ENCODE assay signal across 7 cellular contexts in the genomic region with DNA sequence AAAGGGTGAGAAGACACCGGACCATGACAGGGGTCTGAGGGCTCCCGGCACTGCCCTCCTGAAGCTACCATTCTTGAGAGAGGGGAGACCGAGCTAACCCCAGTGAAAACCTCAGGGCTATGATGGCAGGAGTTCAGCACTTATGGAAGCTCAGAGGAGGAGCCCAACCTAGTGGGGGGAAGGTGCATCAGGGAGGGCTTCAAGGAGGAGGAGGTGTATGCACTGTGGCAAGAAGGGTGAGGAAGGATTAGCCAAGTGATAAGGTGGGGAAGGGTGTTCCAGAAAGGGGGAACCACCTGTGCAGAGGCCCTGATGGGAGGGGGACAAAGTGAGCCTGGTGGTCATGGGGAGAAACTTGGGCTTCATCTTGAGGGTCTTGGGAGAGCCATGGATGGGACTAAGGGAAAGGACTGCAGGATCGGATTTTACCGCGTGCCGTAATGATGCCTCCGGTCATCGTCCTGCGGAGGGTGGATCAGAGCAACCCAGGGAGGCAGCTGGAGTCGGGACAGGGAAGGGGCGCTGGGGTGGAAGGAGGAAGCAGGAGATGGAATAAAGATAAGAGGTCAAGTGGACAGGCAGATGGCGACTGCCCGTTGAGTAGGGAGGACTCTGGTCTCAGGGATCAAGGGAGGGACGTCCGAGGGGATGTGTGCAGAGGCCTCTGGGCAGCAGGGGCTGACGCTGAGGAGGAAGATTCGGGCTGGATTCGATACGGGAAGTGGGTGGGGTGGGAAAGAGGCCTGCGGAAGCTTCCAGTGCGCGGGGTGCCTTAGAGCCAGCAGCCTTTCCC. TPM values are rescaled to one million over a fixed set of nuclear protein-coding genes. Genes with fewer than 3 reads are reported as not detected.
DNase-seq lines count a peak whose midpoint lies in the region; ATAC-seq and TF ChIP-seq lines count a peak whose summit lies in the region.
"Had no signal": no experiment of that assay in that cellular context is flagged by ENCODE, and none has a peak within 500 bp of the region (broad histone marks: within the 10 kb centered on the region; RNA-seq: fewer than 3 reads in every experiment).

No MANE protein-coding gene starts in this region.

- no peak for DNase-seq in activated CD4-positive, alpha-beta T cell treated with anti-CD3 and anti-CD28 coated beads, Interleukin-2, amount 10 ng/mL, durations not matched to agents 7 days and 5 days
- DNase-seq in activated CD4-positive, alpha-beta T cell treated with anti-CD3 and anti-CD28 coated beads, Interleukin-2, amount 50 U/mL, for 48 hours, result no peak
- DNase-seq in glutamatergic neuron, result peak; percentile 39
- DNase-seq in 8988T, result no peak

- H3K4me1 Mint-ChIP-seq in activated CD4-positive, alpha-beta T cell treated with anti-CD3 and anti-CD28 coated beads, Interleukin-2, amount 10 ng/mL, durations not matched to agents 7 days and 5 days, result peaks cover 19% of the 10 kb centered on the region
- peaks cover 5% of the 10 kb centered on the region for H3K4me1 Mint-ChIP-seq in glutamatergic neuron (ENCODE audit: low read depth, unreplicated experiment)

- H3K27me3 Mint-ChIP-seq in activated CD4-positive, alpha-beta T cell treated with anti-CD3 and anti-CD28 coated beads, Interleukin-2, amount 10 ng/mL, durations not matched to agents 7 days and 5 days, result peaks cover 36% of the 10 kb centered on the region
- peaks cover 12% of the 10 kb centered on the region for H3K27me3 Mint-ChIP-seq in glutamatergic neuron (ENCODE audit: unreplicated experiment)

- POLR2A ChIA-PET in activated CD4-positive, alpha-beta T cell treated with anti-CD3 and anti-CD28 coated beads, Interleukin-2, amount 10 ng/mL, durations not matched to agents 7 days and 5 days (lab: Charles Lee), result no interaction called here

- 26% methylated on average over 23 of the region's 23 CpGs for WGBS in thymus

- H3K4me3 Mint-ChIP-seq in activated CD4-positive, alpha-beta T cell treated with anti-CD3 and anti-CD28 coated beads, Interleukin-2, amount 10 ng/mL, durations not matched to agents 7 days and 5 days, result peak overlapping the region; percentile 81
- peak overlapping the region; percentile 90 for H3K4me3 Mint-ChIP-seq in glutamatergic neuron (ENCODE audit: unreplicated experiment)

- peaks cover 4% of the 10 kb centered on the region for H3K4me1 ChIP-seq in thymus (ENCODE audit: control insufficient read depth, insufficient read depth, low read length)

- TF ChIP-seq CTCF in glutamatergic neuron (IDR thresholded peaks at IDR 0.05; ENCODE audit: partially characterized antibody, unreplicated experiment), result no peak

- no peaks in the 10 kb centered on the region for H3K9me3 ChIP-seq in thymus (ENCODE audit: control insufficient read depth)

- no peaks in the 10 kb centered on the region for H3K36me3 ChIP-seq in thymus (ENCODE audit: control insufficient read depth, insufficient read depth)

- no peaks in the 10 kb centered on the region for H3K36me3 Mint-ChIP-seq in activated CD4-positive, alpha-beta T cell treated with anti-CD3 and anti-CD28 coated beads, Interleukin-2, amount 10 ng/mL, durations not matched to agents 7 days and 5 days (ENCODE audit: low read depth)
- H3K36me3 Mint-ChIP-seq in glutamatergic neuron (ENCODE audit: unreplicated experiment), result peaks cover 2% of the 10 kb centered on the region

- no peak overlapping the region for H3K27ac Mint-ChIP-seq in activated CD4-positive, alpha-beta T cell treated with anti-CD3 and anti-CD28 coated beads, Interleukin-2, amount 10 ng/mL, durations not matched to agents 7 days and 5 days
- H3K27ac Mint-ChIP-seq in glutamatergic neuron (ENCODE audit: unreplicated experiment), result peak overlapping the region; percentile 80

- H3K4me3 ChIP-seq in thymus (ENCODE audit: low read length), result peak overlapping the region; percentile 62

- no peaks in the 10 kb centered on the region for H3K9me3 Mint-ChIP-seq in activated CD4-positive, alpha-beta T cell treated with anti-CD3 and anti-CD28 coated beads, Interleukin-2, amount 10 ng/mL, durations not matched to agents 7 days and 5 days
- H3K9me3 Mint-ChIP-seq in glutamatergic neuron (ENCODE audit: unreplicated experiment), result peaks cover 12% of the 10 kb centered on the region

- no peak overlapping the region for H3K27ac ChIP-seq in thymus (ENCODE audit: low read depth)

- no peak for ATAC-seq in GM18858 (IDR thresholded peaks at IDR 0.05; ENCODE audit: unreplicated experiment)

- CTCF ChIA-PET in activated CD4-positive, alpha-beta T cell treated with anti-CD3 and anti-CD28 coated beads, Interleukin-2, amount 10 ng/mL, durations not matched to agents 7 days and 5 days (lab: Charles Lee), result interaction anchor here (3.1 kb wide), 1 partner anchor 13 kb away, joined by 13 read pairs; the partner anchor contains the start of gene PSMD8

- H3K27me3 ChIP-seq in thymus (ENCODE audit: control insufficient read depth, insufficient read depth), result peaks cover 28% of the 10 kb centered on the region

RNA-seq across cellular contexts. Expression of gene PSMD8, which starts 13.3 kb away (rescaled TPM):
- 100 to 1,000 TPM; 178 to 186 TPM for total RNA-seq in activated CD4-positive, alpha-beta T cell treated with anti-CD3 and anti-CD28 coated beads, Interleukin-2, amount 10 ng/mL, durations not matched to agents 7 days and 5 days
- 156 TPM for total RNA-seq in glutamatergic neuron (ENCODE audit: unreplicated experiment)
- polyA plus RNA-seq in thymus, result 64.5 TPM

RNA-seq across cellular contexts. Expression of gene CATSPERG, which starts 25.4 kb away (rescaled TPM):
- total RNA-seq in activated CD4-positive, alpha-beta T cell treated with anti-CD3 and anti-CD28 coated beads, Interleukin-2, amount 10 ng/mL, durations not matched to agents 7 days and 5 days, result 1 to 10 TPM; 4.2 to 5.6 TPM
- total RNA-seq in glutamatergic neuron (ENCODE audit: unreplicated experiment), result 39.0 TPM
- polyA plus RNA-seq in thymus, result 5.8 TPM

RNA-seq across cellular contexts. Expression of gene GGN, which starts 26.8 kb away (rescaled TPM):
- total RNA-seq in activated CD4-positive, alpha-beta T cell treated with anti-CD3 and anti-CD28 coated beads, Interleukin-2, amount 10 ng/mL, durations not matched to agents 7 days and 5 days, result not detected
- 2.0 TPM for total RNA-seq in glutamatergic neuron (ENCODE audit: unreplicated experiment)
- 0.07 TPM for polyA plus RNA-seq in thymus
- total RNA-seq: lung microvascular endothelial cell had no signal

RNA-seq across cellular contexts. Expression of gene SPRED3, which starts 27.5 kb away (rescaled TPM):
- total RNA-seq in activated CD4-positive, alpha-beta T cell treated with anti-CD3 and anti-CD28 coated beads, Interleukin-2, amount 10 ng/mL, durations not matched to agents 7 days and 5 days, result 1 to 10 TPM; 1.2 to 1.8 TPM
- total RNA-seq in glutamatergic neuron (ENCODE audit: unreplicated experiment), result 8.7 TPM
- 0.27 TPM for polyA plus RNA-seq in thymus

RNA-seq across cellular contexts. Expression of gene KCNK6, which starts 41.4 kb away (rescaled TPM):
- 10 to 100 TPM; 12.6 to 14.0 TPM for total RNA-seq in activated CD4-positive, alpha-beta T cell treated with anti-CD3 and anti-CD28 coated beads, Interleukin-2, amount 10 ng/mL, durations not matched to agents 7 days and 5 days
- total RNA-seq in glutamatergic neuron (ENCODE audit: unreplicated experiment), result 2.7 TPM
- polyA plus RNA-seq in thymus, result 5.2 TPM
